In genomic region chrX:111869639-111870034, GRCh38 we compare ENCODE assay signal across 9 cellular contexts. TPM values are rescaled to one million over a fixed set of nuclear protein-coding genes. Genes with fewer than 3 reads are reported as not detected.
DNase-seq lines count a peak whose midpoint lies in the region; ATAC-seq lines count a peak whose summit lies in the region.
"Had no signal": no experiment of that assay in that cellular context is flagged by ENCODE, and none has a peak within 500 bp of the region (broad histone marks: within the 10 kb centered on the region; RNA-seq: fewer than 3 reads in every experiment).

No MANE protein-coding gene starts in this region.

- H3K4me1 Mint-ChIP-seq in activated CD8-positive, alpha-beta memory T cell treated with anti-CD3 and anti-CD28 coated beads, Interleukin-2, amount 10 ng/mL, durations not matched to agents 7 days and 5 days, result peaks cover 7% of the 10 kb centered on the region

- CTCF ChIA-PET in activated CD8-positive, alpha-beta memory T cell treated with anti-CD3 and anti-CD28 coated beads, Interleukin-2, amount 10 ng/mL, durations not matched to agents 7 days and 5 days (lab: Charles Lee), result interaction anchor here (0.9 kb wide), 2 partner anchors 14 to 772 kb away, joined by 3 read pairs; no protein-coding TSS in a partner anchor

- H3K27ac Mint-ChIP-seq in activated CD8-positive, alpha-beta memory T cell treated with anti-CD3 and anti-CD28 coated beads, Interleukin-2, amount 10 ng/mL, durations not matched to agents 7 days and 5 days, result no peak overlapping the region

- H3K27me3 Mint-ChIP-seq in activated CD8-positive, alpha-beta memory T cell treated with anti-CD3 and anti-CD28 coated beads, Interleukin-2, amount 10 ng/mL, durations not matched to agents 7 days and 5 days, result peaks cover 5% of the 10 kb centered on the region

- peak; percentile 45 for ATAC-seq in activated CD8-positive, alpha-beta memory T cell treated with anti-CD3 and anti-CD28 coated beads, Interleukin-2, amount 10 ng/mL, durations not matched to agents 7 days and 5 days
- ATAC-seq in GM21423 (IDR thresholded peaks at IDR 0.05; ENCODE audit: unreplicated experiment), result peak; percentile 76
- peak; percentile 83 for ATAC-seq in HG03520 (IDR thresholded peaks at IDR 0.05; ENCODE audit: unreplicated experiment)
- ATAC-seq in left lobe of liver, result peak; percentile 97

- no peaks in the 10 kb centered on the region for H3K36me3 Mint-ChIP-seq in activated CD8-positive, alpha-beta memory T cell treated with anti-CD3 and anti-CD28 coated beads, Interleukin-2, amount 10 ng/mL, durations not matched to agents 7 days and 5 days

- DNase-seq in activated CD8-positive, alpha-beta memory T cell treated with anti-CD3 and anti-CD28 coated beads, Interleukin-2, amount 10 ng/mL, durations not matched to agents 7 days and 5 days, result peak; percentile 37
- no peak for DNase-seq in activated CD8-positive, alpha-beta memory T cell treated with anti-CD3 and anti-CD28 coated beads for 24 hours
- DNase-seq in OCI-M1 (lab: John Stamatoyannopoulos, UW) (peak; percentile 48), left lobe of liver (ENCODE audit: low spot score) (peak; percentile 40), GDM1 (lab: John Stamatoyannopoulos, UW) (no peak)

- no peaks in the 10 kb centered on the region for H3K9me3 Mint-ChIP-seq in activated CD8-positive, alpha-beta memory T cell treated with anti-CD3 and anti-CD28 coated beads, Interleukin-2, amount 10 ng/mL, durations not matched to agents 7 days and 5 days (ENCODE audit: low read depth)

- no peak overlapping the region for H3K4me3 Mint-ChIP-seq in activated CD8-positive, alpha-beta memory T cell treated with anti-CD3 and anti-CD28 coated beads, Interleukin-2, amount 10 ng/mL, durations not matched to agents 7 days and 5 days

- H3K27ac ChIP-seq in cingulate gyrus (ENCODE audit: low read depth, low read length), result peak overlapping the region; percentile 52

RNA-seq across cellular contexts. Expression of gene TRPC5OS, which starts 6.3 kb away (rescaled TPM):
- not detected for total RNA-seq in activated CD8-positive, alpha-beta memory T cell treated with anti-CD3 and anti-CD28 coated beads, Interleukin-2, amount 10 ng/mL, durations not matched to agents 7 days and 5 days
- total RNA-seq in left lobe of liver, result not detected
- total RNA-seq: frontal cortex had no signal

Comparison
In these comparisons a context has a peak if more than half of its experiments do, and no peak if none do; other contexts are left out.
1. DNase-seq: peak in activated CD8-positive, alpha-beta memory T cell treated with anti-CD3 and anti-CD28 coated beads, Interleukin-2, amount 10 ng/mL, durations not matched to agents 7 days and 5 days (single experiment), OCI-M1 (single experiment) and left lobe of liver (single experiment); none in activated CD8-positive, alpha-beta memory T cell treated with anti-CD3 and anti-CD28 coated beads for 24 hours (single experiment) and GDM1 (single experiment).
2. ATAC-seq: peak in every context shown above with its lines; median percentile 97 in left lobe of liver; 83 in HG03520; 76 in GM21423; 45 in activated CD8-positive, alpha-beta memory T cell treated with anti-CD3 and anti-CD28 coated beads, Interleukin-2, amount 10 ng/mL, durations not matched to agents 7 days and 5 days.